27 cellular contexts compared by ENCODE assay signal in genomic region chr14:21279783-21280182, GRCh38. TPM values are rescaled to one million over a fixed set of nuclear protein-coding genes. Genes with fewer than 3 reads are reported as not detected.
"Had no signal": no experiment of that assay in that cellular context is flagged by ENCODE, and none has a peak within 500 bp of the region (broad histone marks: within the 10 kb centered on the region; RNA-seq: fewer than 3 reads in every experiment).

RPGRIP1 (plus strand) TSS chr14:21280083; CDS start chr14:21287977, 7,894 bp downstream.

- H3K27me3 ChIP-seq: hepatocyte, pancreas, sigmoid colon, spleen, suprapubic skin, tibial nerve, uterus had no signal

- H3K9me3 ChIP-seq: left ventricle myocardium inferior, pancreas, prostate gland, sigmoid colon, spleen, suprapubic skin, tibial nerve, uterus had no signal

- H3K4me1 ChIP-seq: left ventricle myocardium inferior, pancreas, prostate gland, sigmoid colon, suprapubic skin, tibial nerve, uterus had no signal

- H3K27ac Mint-ChIP-seq: mesothelial cell of epicardium; naive B cell; natural killer cell; stimulated activated effector memory CD8-positive, alpha-beta T cell treated with anti-CD3 and anti-CD28 coated beads, Interleukin-12 subunit alpha, Interleukin-12 subunit beta, amount 100 ng/mL, for 72 hours; stimulated activated naive CD8-positive, alpha-beta T cell treated with anti-CD3 and anti-CD28 coated beads, Interleukin-15, Interleukin-2, amounts not matched to agents 100 ng/mL and 50 ng/mL, for 24 hours; type B pancreatic cell had no signal

- ATAC-seq: natural killer cell; pancreas; right cardiac atrium; stimulated activated effector memory CD8-positive, alpha-beta T cell treated with anti-CD3 and anti-CD28 coated beads, Interleukin-12 subunit alpha, Interleukin-12 subunit beta, amount 100 ng/mL, for 72 hours had no signal

- H3K4me3 Mint-ChIP-seq: mesothelial cell of epicardium; naive B cell; natural killer cell; stimulated activated effector memory CD8-positive, alpha-beta T cell treated with anti-CD3 and anti-CD28 coated beads, Interleukin-12 subunit alpha, Interleukin-12 subunit beta, amount 100 ng/mL, for 72 hours; stimulated activated naive CD8-positive, alpha-beta T cell treated with anti-CD3 and anti-CD28 coated beads, Interleukin-15, Interleukin-2, amounts not matched to agents 100 ng/mL and 50 ng/mL, for 24 hours; type B pancreatic cell had no signal

- H3K4me1 Mint-ChIP-seq: mesothelial cell of epicardium; naive B cell; stimulated activated effector memory CD8-positive, alpha-beta T cell treated with anti-CD3 and anti-CD28 coated beads, Interleukin-12 subunit alpha, Interleukin-12 subunit beta, amount 100 ng/mL, for 72 hours had no signal

- FAIRE-seq: pancreas, small intestine had no signal

- H3K36me3 Mint-ChIP-seq: mesothelial cell of epicardium; naive B cell; natural killer cell; stimulated activated effector memory CD8-positive, alpha-beta T cell treated with anti-CD3 and anti-CD28 coated beads, Interleukin-12 subunit alpha, Interleukin-12 subunit beta, amount 100 ng/mL, for 72 hours; type B pancreatic cell had no signal

- H3K27ac ChIP-seq: hepatocyte, left ventricle myocardium inferior, pancreas, prostate gland, sigmoid colon, suprapubic skin, tibial nerve, uterus had no signal

- H3K36me3 ChIP-seq: left ventricle myocardium inferior, pancreas, prostate gland, sigmoid colon, spleen, suprapubic skin, tibial nerve, uterus had no signal

- H3K4me3 ChIP-seq: hepatocyte, left ventricle myocardium inferior, lung, pancreas, prostate gland, sigmoid colon, spleen, suprapubic skin, tibial nerve, uterus had no signal

- DNase-seq: islet precursor cell; left ventricle myocardium inferior; mesendoderm; naive B cell; natural killer cell; nucleus accumbens; pancreas; posterior cingulate gyrus; retina; right cardiac atrium; sigmoid colon; small intestine; spleen; stimulated activated CD4-positive, alpha-beta T cell treated with anti-CD3 and anti-CD28 coated beads, Interleukin-4, amount 100 ng/mL, for 24 hours; stimulated activated naive CD4-positive, alpha-beta T cell; uterus had no signal

- H3K27me3 Mint-ChIP-seq: stimulated activated naive CD8-positive, alpha-beta T cell treated with anti-CD3 and anti-CD28 coated beads, Interleukin-15, Interleukin-2, amounts not matched to agents 100 ng/mL and 50 ng/mL, for 24 hours; type B pancreatic cell had no signal

- H3K9me3 Mint-ChIP-seq: mesothelial cell of epicardium; naive B cell; natural killer cell; stimulated activated effector memory CD8-positive, alpha-beta T cell treated with anti-CD3 and anti-CD28 coated beads, Interleukin-12 subunit alpha, Interleukin-12 subunit beta, amount 100 ng/mL, for 72 hours; stimulated activated naive CD8-positive, alpha-beta T cell treated with anti-CD3 and anti-CD28 coated beads, Interleukin-15, Interleukin-2, amounts not matched to agents 100 ng/mL and 50 ng/mL, for 24 hours; type B pancreatic cell had no signal

RNA-seq across cellular contexts. Expression of gene RPGRIP1, which starts in this region (rescaled TPM):
- total RNA-seq: kidney epithelial cell, suprapubic skin had no signal
- polyA plus RNA-seq: hepatocyte, neural cell had no signal
